18 cellular contexts compared by ENCODE assay signal in genomic region chr7:120184866-120185265, GRCh38.
DNase-seq lines count a peak whose midpoint lies in the region; ATAC-seq and TF ChIP-seq lines count a peak whose summit lies in the region.
"Had no signal": no experiment of that assay in that cellular context is flagged by ENCODE, and none has a peak within 500 bp of the region (broad histone marks: within the 10 kb centered on the region; RNA-seq: fewer than 3 reads in every experiment).

No MANE protein-coding gene starts in this region.

- H3K9me3 ChIP-seq in thoracic aorta = no peaks in the 10 kb centered on the region
- no peaks in the 10 kb centered on the region for H3K9me3 ChIP-seq in prostate gland
- H3K9me3 ChIP-seq: Caco-2, SJCRH30 had no signal

- in situ Hi-C loops in brain microvascular endothelial cell (cut with HindIII; ENCODE audit: low pct_ligation_motif_present, low sequenced_read_pairs) = no loop called here

- no peaks in the 10 kb centered on the region for H3K9me3 Mint-ChIP-seq in type B pancreatic cell
- H3K9me3 Mint-ChIP-seq: H9 had no signal

- TF ChIP-seq POLR2A in prostate gland (IDR thresholded peaks at IDR 0.05) = no peak

- 32% methylated on average over 1 of the region's 1 CpG for WGBS in prostate gland

- DNase-seq in brain microvascular endothelial cell (peak; percentile 14), fibroblast of the aortic adventitia (ENCODE audit: low read depth) (peak; percentile 37), posterior vena cava (ENCODE audit: low spot score) (peak; percentile 57), thoracic aorta (ENCODE audit: low spot score) (no peak), type B pancreatic cell (ENCODE audit: extremely low spot score, unreplicated experiment) (no peak), prostate gland (ENCODE audit: low spot score) (no peak)
- DNase-seq: ACHN; Caco-2; CD4-positive, CD25-positive, alpha-beta regulatory T cell; DMS153; H9; NCI-H1930; NCI-H446; NCI-H748 treated with DMSO at 0.1 percent for 48 hours; OCI-M1; RPMI8226; SJCRH30 had no signal

- H3K4me3 ChIP-seq in brain microvascular endothelial cell (ENCODE audit: low read depth, low read length) (no peak overlapping the region), fibroblast of the aortic adventitia (ENCODE audit: low read depth, low read length) (no peak overlapping the region), thoracic aorta (no peak overlapping the region), prostate gland (no peak overlapping the region)
- H3K4me3 ChIP-seq: SJCRH30 had no signal

- TF ChIP-seq CTCF in brain microvascular endothelial cell (IDR thresholded peaks at IDR 0.05; ENCODE audit: low read depth, low read length, missing control alignments) (no peak), fibroblast of the aortic adventitia (IDR thresholded peaks at IDR 0.05; ENCODE audit: insufficient read depth, low read length) (no peak), thoracic aorta (IDR thresholded peaks at IDR 0.05) (no peak), type B pancreatic cell (conservative IDR thresholded peaks at IDR 0.05) (no peak), prostate gland (IDR thresholded peaks at IDR 0.05) (no peak)

- H3K4me1 Mint-ChIP-seq in type B pancreatic cell (ENCODE audit: unreplicated experiment) = no peaks in the 10 kb centered on the region
- H3K4me1 Mint-ChIP-seq: CD4-positive, CD25-positive, alpha-beta regulatory T cell had no signal

- no peak overlapping the region for H3K4me3 Mint-ChIP-seq in type B pancreatic cell
- H3K4me3 Mint-ChIP-seq: CD4-positive, CD25-positive, alpha-beta regulatory T cell; H9 had no signal

- ATAC-seq in thoracic aorta (ENCODE audit: insufficient number of reproducible peaks, low FRiP score, low read depth) = no peak
- ATAC-seq in HG03108 (IDR thresholded peaks at IDR 0.05; ENCODE audit: unreplicated experiment) = no peak

- no peak overlapping the region for H3K27ac Mint-ChIP-seq in type B pancreatic cell
- H3K27ac Mint-ChIP-seq: CD4-positive, CD25-positive, alpha-beta regulatory T cell; H9 had no signal

- H3K36me3 ChIP-seq in brain microvascular endothelial cell (replicated peaks) = no peaks in the 10 kb centered on the region
- no peaks in the 10 kb centered on the region for H3K36me3 ChIP-seq in thoracic aorta
- no peaks in the 10 kb centered on the region for H3K36me3 ChIP-seq in prostate gland
- H3K36me3 ChIP-seq: SJCRH30 had no signal

- no peaks in the 10 kb centered on the region for H3K36me3 Mint-ChIP-seq in type B pancreatic cell
- H3K36me3 Mint-ChIP-seq: CD4-positive, CD25-positive, alpha-beta regulatory T cell had no signal

- H3K4me1 ChIP-seq in thoracic aorta (ENCODE audit: control insufficient read depth in 1 of 2, low read depth in 2 of 2) (peaks cover 16 to 31% of the 10 kb centered on the region in 2 donors), prostate gland (replicated peaks) (no peaks in the 10 kb centered on the region)
- H3K4me1 ChIP-seq: Caco-2, SJCRH30 had no signal

- no peaks in the 10 kb centered on the region for H3K27me3 Mint-ChIP-seq in type B pancreatic cell
- H3K27me3 Mint-ChIP-seq: CD4-positive, CD25-positive, alpha-beta regulatory T cell had no signal

- H3K27ac ChIP-seq in brain microvascular endothelial cell = no peak overlapping the region
- H3K27ac ChIP-seq in thoracic aorta = peak overlapping the region; percentile 63 to 71
- H3K27ac ChIP-seq in prostate gland = no peak overlapping the region
- H3K27ac ChIP-seq: SJCRH30 had no signal

- H3K27me3 ChIP-seq in brain microvascular endothelial cell (replicated peaks) = no peaks in the 10 kb centered on the region
- H3K27me3 ChIP-seq in thoracic aorta (replicated peaks; ENCODE audit: insufficient read depth) = no peaks in the 10 kb centered on the region
- no peaks in the 10 kb centered on the region for H3K27me3 ChIP-seq in prostate gland (replicated peaks; ENCODE audit: insufficient read depth)

- intact Hi-C loops in posterior vena cava (cut with DNase I) = no loop called here
- intact Hi-C loops in prostate gland (cut with DNase I) = no loop called here

Comparison
In these comparisons a context has a peak if more than half of its experiments do, and no peak if none do; other contexts are left out.
1. DNase-seq: peak in brain microvascular endothelial cell (single experiment), fibroblast of the aortic adventitia (single experiment) and posterior vena cava (single experiment); none in thoracic aorta (single experiment), type B pancreatic cell (single experiment) and prostate gland (single experiment).
2. H3K27ac ChIP-seq: peak in thoracic aorta (2 of 2); none in brain microvascular endothelial cell (single experiment) and prostate gland (0 of 2).